Comparison of ENCODE assay signal across 21 cellular contexts in the genomic region with DNA sequence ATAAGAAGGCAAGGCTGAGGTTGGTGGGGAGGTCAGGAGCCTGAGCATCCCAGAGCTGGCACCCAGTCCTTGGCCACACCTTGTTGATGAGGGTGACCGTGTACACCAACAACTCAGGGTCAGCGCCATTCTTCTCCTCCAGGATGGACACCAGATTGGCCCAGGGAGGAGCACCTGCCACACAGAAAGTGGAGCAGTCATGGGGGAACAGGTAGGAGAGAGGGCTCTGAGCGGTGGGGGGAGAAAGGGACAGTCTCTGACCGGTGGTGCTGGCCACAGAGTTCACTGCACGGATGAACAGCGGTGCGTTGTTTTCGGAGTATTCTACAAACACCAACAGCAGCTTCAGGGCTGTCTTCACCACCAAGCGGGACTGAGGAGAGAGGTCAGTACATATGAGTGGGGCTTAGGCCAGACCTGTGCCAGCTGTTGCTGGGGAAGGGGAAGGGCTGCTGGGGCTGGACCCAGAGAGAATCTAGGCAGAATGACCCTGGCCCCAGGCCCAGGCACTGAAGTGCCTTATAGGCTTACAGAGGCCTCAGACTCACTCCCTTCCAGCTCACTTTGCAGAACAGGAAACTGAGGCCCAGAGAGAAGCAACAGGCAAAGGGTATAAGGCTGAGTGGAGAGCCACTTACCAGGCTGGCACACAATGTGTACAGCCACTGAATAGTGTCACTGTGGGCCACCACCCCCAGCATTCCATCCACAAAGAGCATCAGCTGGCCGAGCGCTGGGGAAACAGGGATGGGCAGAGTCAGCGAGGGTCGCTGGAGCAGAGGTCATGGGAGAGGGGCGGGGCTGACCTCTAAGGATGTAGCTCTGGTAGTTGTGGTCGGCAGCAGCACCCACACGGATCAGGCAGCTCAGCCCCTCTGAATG. TPM values are rescaled to one million over a fixed set of nuclear protein-coding genes. Genes with fewer than 3 reads are reported as not detected.
DNase-seq lines count a peak whose midpoint lies in the region; ATAC-seq, FAIRE-seq and TF ChIP-seq lines count a peak whose summit lies in the region.
"Had no signal": no experiment of that assay in that cellular context is flagged by ENCODE, and none has a peak within 500 bp of the region (broad histone marks: within the 10 kb centered on the region; RNA-seq: fewer than 3 reads in every experiment).

No MANE protein-coding gene starts in this region.

- H3K36me3 Mint-ChIP-seq in activated T-cell treated with anti-CD3 and anti-CD28 coated beads, Interleukin-2, amount 50 U/mL, for 24 hours (ENCODE audit: low read depth) = peaks cover 77% of the 10 kb centered on the region
- H3K36me3 Mint-ChIP-seq in effector memory CD8-positive, alpha-beta T cell (ENCODE audit: insufficient read depth) = peaks cover 34% of the 10 kb centered on the region
- peaks cover 26% of the 10 kb centered on the region for H3K36me3 Mint-ChIP-seq in T-cell

- no peak overlapping the region for H3K4me3 Mint-ChIP-seq in activated T-cell treated with anti-CD3 and anti-CD28 coated beads, Interleukin-2, amount 50 U/mL, for 24 hours
- no peak overlapping the region for H3K4me3 Mint-ChIP-seq in effector memory CD8-positive, alpha-beta T cell
- no peak overlapping the region for H3K4me3 Mint-ChIP-seq in T-cell
- H3K4me3 Mint-ChIP-seq: endodermal cell; naive thymus-derived CD4-positive, alpha-beta T cell had no signal

- POLR2A ChIA-PET in T-cell (lab: Charles Lee) = no interaction called here

- H3K27me3 ChIP-seq in sigmoid colon (no peaks in the 10 kb centered on the region), H7 (ENCODE audit: control insufficient read depth, insufficient read depth, low read length) (no peaks in the 10 kb centered on the region)
- H3K27me3 ChIP-seq: ascending aorta, uterus had no signal

- H3K9me3 Mint-ChIP-seq in activated T-cell treated with anti-CD3 and anti-CD28 coated beads, Interleukin-2, amount 50 U/mL, for 24 hours = no peaks in the 10 kb centered on the region
- no peaks in the 10 kb centered on the region for H3K9me3 Mint-ChIP-seq in effector memory CD8-positive, alpha-beta T cell
- H3K9me3 Mint-ChIP-seq in T-cell = no peaks in the 10 kb centered on the region
- H3K9me3 Mint-ChIP-seq: endodermal cell; naive thymus-derived CD4-positive, alpha-beta T cell had no signal

- intact Hi-C loops in sigmoid colon (cut with DNase I) = no loop called here

- no peak for DNase-seq in activated T-cell treated with anti-CD3 and anti-CD28 coated beads, Interleukin-2, amount 50 U/mL, for 24 hours
- no peak for DNase-seq in activated T-cell treated with anti-CD3 and anti-CD28 coated beads, Interleukin-2, amount 50 U/mL, for 48 hours
- DNase-seq in HTR-8/SVneo (ENCODE audit: insufficient read length, low spot score) (no peak), sigmoid colon (peak; percentile 60), T-cell (no peak), H7 (no peak), HPDE6-E6E7 (ENCODE audit: extremely low spot score) (no peak)
- DNase-seq in effector memory CD8-positive, alpha-beta T cell = no peak
- DNase-seq: activated CD8-positive, alpha-beta memory T cell treated with anti-CD3 and anti-CD28 coated beads, Interleukin-2, amount 50 U/mL, for 48 hours; activated naive CD4-positive, alpha-beta T cell; KG1; naive thymus-derived CD4-positive, alpha-beta T cell; NCI-H1048; NCI-H2029; NCI-H446 treated with DMSO at 0.1 percent for 48 hours; stimulated activated CD4-positive, alpha-beta T cell treated with anti-CD3 and anti-CD28 coated beads, Interleukin-2, amount 100 ng/mL, for 48 hours; uterus had no signal

- H3K27ac Mint-ChIP-seq in activated T-cell treated with anti-CD3 and anti-CD28 coated beads, Interleukin-2, amount 50 U/mL, for 24 hours = peak overlapping the region; percentile 48
- H3K27ac Mint-ChIP-seq in effector memory CD8-positive, alpha-beta T cell = peak overlapping the region; percentile 25 to 70
- H3K27ac Mint-ChIP-seq in T-cell = peak overlapping the region in 1 of 2 donors; percentile 55
- H3K27ac Mint-ChIP-seq: endodermal cell had no signal

- TF ChIP-seq EP300 in sigmoid colon (IDR thresholded peaks at IDR 0.05) = no peak

- H3K9me3 ChIP-seq in sigmoid colon = no peaks in the 10 kb centered on the region
- H3K9me3 ChIP-seq: ascending aorta, uterus had no signal

- peaks cover 0 to 24% (median 18%) of the 10 kb centered on the region in 4 donors for H3K4me1 ChIP-seq in sigmoid colon

- H3K27ac ChIP-seq in sigmoid colon = no peak overlapping the region
- H3K27ac ChIP-seq: ascending aorta, uterus had no signal

- no peak for ATAC-seq in effector memory CD8-positive, alpha-beta T cell (replicated peaks)
- ATAC-seq in T-cell (replicated peaks in 1 of 4) = no peak

- H3K36me3 ChIP-seq in sigmoid colon (peaks cover 3 to 63% (median 18%) of the 10 kb centered on the region in 4 donors), H7 (replicated peaks; ENCODE audit: control insufficient read depth, insufficient read depth, low read length) (peaks cover 27% of the 10 kb centered on the region)
- H3K36me3 ChIP-seq: uterus had no signal

- H3K27me3 Mint-ChIP-seq in activated T-cell treated with anti-CD3 and anti-CD28 coated beads, Interleukin-2, amount 50 U/mL, for 24 hours = no peaks in the 10 kb centered on the region
- no peaks in the 10 kb centered on the region for H3K27me3 Mint-ChIP-seq in effector memory CD8-positive, alpha-beta T cell
- no peaks in the 10 kb centered on the region for H3K27me3 Mint-ChIP-seq in T-cell
- H3K27me3 Mint-ChIP-seq: naive thymus-derived CD4-positive, alpha-beta T cell had no signal

- 83 to 89% methylated on average over 16 of the region's 16 CpGs for WGBS in sigmoid colon, 2 donors

- CTCF ChIA-PET in T-cell (lab: Charles Lee) = interaction anchor here in 1 of 2 donors (0.6 kb wide), 1 partner anchor 208 kb away, joined by 3 read pairs; no protein-coding TSS in a partner anchor

- FAIRE-seq in HTR-8/SVneo (lab: Jason Lieb, UNC) = peak; percentile 9
- FAIRE-seq: A204.1, G401.6 had no signal

- H3K4me1 Mint-ChIP-seq in activated T-cell treated with anti-CD3 and anti-CD28 coated beads, Interleukin-2, amount 50 U/mL, for 24 hours (ENCODE audit: low read depth) = peaks cover 22% of the 10 kb centered on the region
- peaks cover 6 to 21% of the 10 kb centered on the region in 2 donors for H3K4me1 Mint-ChIP-seq in effector memory CD8-positive, alpha-beta T cell (ENCODE audit: low read depth in 2 of 2)
- H3K4me1 Mint-ChIP-seq in T-cell = peaks cover 0 to 21% (median 11%) of the 10 kb centered on the region in 3 donors

- TF ChIP-seq POLR2A in sigmoid colon (IDR thresholded peaks at IDR 0.05) = no peak

- H3K4me3 ChIP-seq in sigmoid colon (no peak overlapping the region), H7 (ENCODE audit: insufficient read depth, low read depth, low read length) (no peak overlapping the region)
- H3K4me3 ChIP-seq: ascending aorta, uterus had no signal

- TF ChIP-seq CTCF in sigmoid colon (IDR thresholded peaks at IDR 0.05) = no peak

RNA-seq across cellular contexts. Expression of a gene that starts 9.6 kb away (rescaled TPM):
- total RNA-seq in sigmoid colon (10 to 100 TPM in 2 of 4 donors, 1 to 10 TPM in 2; 6.7 to 17.1 (median 11.5) TPM), T-cell (10 to 100 TPM; 31.0 to 92.5 (median 66.2) TPM)
- 10 to 100 TPM in 1 of 3 donors, 1 to 10 TPM in 2; 4.8 to 25.2 (median 5.5) TPM for polyA plus RNA-seq in sigmoid colon
- 22.4 and 37.4 TPM in 2 replicates for total RNA-seq in H7 (2014; rRNA removed; shearing (Covaris generic))

RNA-seq across cellular contexts. Expression of a gene that starts 10.7 kb away (rescaled TPM):
- total RNA-seq in sigmoid colon (10 to 100 TPM; 15.3 to 31.4 (median 24.2) TPM), T-cell (10 to 100 TPM; 28.5 to 40.3 (median 34.8) TPM)
- 100 to 1,000 TPM in 1 of 3 donors, 10 to 100 TPM in 2; 33.0 to 109 (median 36.5) TPM for polyA plus RNA-seq in sigmoid colon
- 19.3 and 27.3 TPM in 2 replicates for total RNA-seq in H7 (2014; rRNA removed; shearing (Covaris generic))

RNA-seq across cellular contexts. Expression of a gene that starts 11.1 kb away (rescaled TPM):
- total RNA-seq in sigmoid colon (1 to 10 TPM in 2 of 4 donors, under 1 TPM in 1, not detected in 1; 0.68 to 6.1 (median 1.1) TPM), T-cell (1 to 10 TPM; 1.4 to 2.3 (median 2.2) TPM)
- polyA plus RNA-seq in sigmoid colon = under 1 TPM in 2 of 3 donors, not detected in 1; 0.46 to 0.99 TPM
- total RNA-seq in H7 (2014; rRNA removed; shearing (Covaris generic)) = 1.6 and 2.5 TPM in 2 replicates

RNA-seq across cellular contexts. Expression of a gene that starts 38.7 kb away (rescaled TPM):
- total RNA-seq in sigmoid colon (1 to 10 TPM in 2 of 4 donors, under 1 TPM in 2; 0.14 to 1.7 (median 1.1) TPM), T-cell (10 to 100 TPM in 1 of 5 donors, 1 to 10 TPM in 4; 3.8 to 11.7 (median 8.8) TPM)
- polyA plus RNA-seq in sigmoid colon = 10 to 100 TPM; 31.8 to 41.8 (median 35.1) TPM
- 10.4 and 11.4 TPM in 2 replicates for total RNA-seq in H7 (2014; rRNA removed; shearing (Covaris generic))
- total RNA-seq: ascending aorta had no signal

RNA-seq across cellular contexts. Expression of a gene that starts 41.7 kb away (rescaled TPM):
- 1 to 10 TPM; 1.4 to 6.2 (median 3.7) TPM for total RNA-seq in sigmoid colon
- polyA plus RNA-seq in sigmoid colon = 1 to 10 TPM; 3.0 to 7.9 (median 3.5) TPM
- total RNA-seq in T-cell = 10 to 100 TPM; 19.4 to 27.5 (median 24.9) TPM
- 9.6 and 15.0 TPM in 2 replicates for total RNA-seq in H7 (2014; rRNA removed; shearing (Covaris generic))
